In the genomic region with DNA sequence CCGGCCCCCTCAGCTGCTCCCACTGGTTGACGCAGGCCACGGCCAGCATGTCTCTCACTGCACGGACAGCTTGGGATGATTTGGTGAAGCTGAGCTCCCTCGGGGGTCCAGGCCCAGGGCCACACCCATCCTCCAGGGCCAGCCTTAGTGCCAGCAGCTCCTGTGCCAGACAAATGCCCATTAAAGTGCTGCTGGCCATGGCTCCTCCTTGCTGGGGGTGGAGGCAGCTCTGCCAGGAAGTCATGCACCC, we compare ENCODE assay signal across 9 cellular contexts. TPM values are rescaled to one million over a fixed set of nuclear protein-coding genes. Genes with fewer than 3 reads are reported as not detected.
A peak's percentile ranks its signal among the peaks of the same experiment; 100 is the strongest.
DNase-seq lines count a peak whose midpoint lies in the region; ATAC-seq and TF ChIP-seq lines count a peak whose summit lies in the region.
"Had no signal": no experiment of that assay in that cellular context is flagged by ENCODE, and none has a peak within 500 bp of the region (broad histone marks: within the 10 kb centered on the region; RNA-seq: fewer than 3 reads in every experiment).

No MANE protein-coding gene starts in this region.

- H3K27ac ChIP-seq in heart right ventricle (peak overlapping the region; percentile 77 to 100 (median 96)), adrenal gland (peak overlapping the region; percentile 54 to 93 (median 82)), vagina (peak overlapping the region; percentile 99)

- H3K4me3 ChIP-seq in heart right ventricle (peak overlapping the region in 9 of 10 donors; percentile 58 to 87 (median 74)), adrenal gland (peak overlapping the region in 1 of 4 donors; percentile 95), vagina (peak overlapping the region; percentile 66 to 83)
- H3K4me3 ChIP-seq: mucosa of descending colon had no signal

- peaks cover 0 to 18% (median 0%) of the 10 kb centered on the region in 7 donors for H3K27me3 ChIP-seq in heart right ventricle
- H3K27me3 ChIP-seq in adrenal gland, result no peaks in the 10 kb centered on the region
- H3K27me3 ChIP-seq in vagina, result no peaks in the 10 kb centered on the region

- H3K27ac Mint-ChIP-seq in memory B cell, result peak overlapping the region; percentile 86

- H3K36me3 Mint-ChIP-seq in memory B cell, result no peaks in the 10 kb centered on the region

- H3K9me3 ChIP-seq in heart right ventricle, result no peaks in the 10 kb centered on the region
- no peaks in the 10 kb centered on the region for H3K9me3 ChIP-seq in adrenal gland (replicated peaks in 1 of 3)
- H3K9me3 ChIP-seq in vagina, result no peaks in the 10 kb centered on the region
- H3K9me3 ChIP-seq: mucosa of descending colon had no signal

- TF ChIP-seq CTCF in heart right ventricle (IDR thresholded peaks at IDR 0.05), result no peak
- no peak for TF ChIP-seq CTCF in adrenal gland (IDR thresholded peaks at IDR 0.05)
- no peak for TF ChIP-seq CTCF in vagina (IDR thresholded peaks at IDR 0.05)

- DNase-seq in heart right ventricle (peak; percentile 46 to 49), Right ventricle myocardium inferior (ENCODE audit: missing footprints) (no peak), adrenal gland (no peak), memory B cell (ENCODE audit: low spot score in 2 of 2) (no peak), vagina (ENCODE audit: extremely low spot score in 2 of 2) (peak in 1 of 2 donors; percentile 93)
- DNase-seq in stimulated activated CD4-positive, alpha-beta T cell treated with anti-CD3 and anti-CD28 coated beads, Interleukin-1b, Interleukin-23, amount 100 ng/mL, for 48 hours, result no peak

- 44 to 53% methylated on average over 5 of the region's 5 CpGs for WGBS in heart right ventricle, 2 donors
- WGBS in adrenal gland, 4 donors, result 31 to 49% (median 40%) methylated on average over 2 to 5 of the region's 5 CpGs; no CpG with 5 or more reads in 1 of the 4 donors

- H3K4me1 ChIP-seq in heart right ventricle (peaks cover 33 to 70% (median 55%) of the 10 kb centered on the region in 9 donors), adrenal gland (replicated peaks in 1 of 2) (peaks cover 28 to 49% of the 10 kb centered on the region in 2 donors), vagina (peaks cover 53% of the 10 kb centered on the region)

- TF ChIP-seq POLR2A in adrenal gland (IDR thresholded peaks at IDR 0.05) (peak in 1 of 2 donors; percentile 16), vagina (IDR thresholded peaks at IDR 0.05) (no peak)

- no peaks in the 10 kb centered on the region for H3K9me3 Mint-ChIP-seq in memory B cell

- peaks cover 17% of the 10 kb centered on the region for H3K4me1 Mint-ChIP-seq in memory B cell

- intact Hi-C loops in heart right ventricle (cut with DNase I) (loop anchor here in 5 of 10 donors (2.0 to 10.0 kb wide), 5 partner anchors 91 to 101 kb away; a partner anchor contains a TSS), Right ventricle myocardium inferior (cut with DNase I) (loop anchor here (2.0 to 5.0 kb wide), 2 partner anchors 21 to 99 kb away; a partner anchor contains a TSS), adrenal gland (cut with DNase I) (no loop called here), vagina (cut with DNase I) (loop anchor here (2.0 to 10.0 kb wide), 2 partner anchors 21 to 111 kb away; a partner anchor contains a TSS)

- H3K4me3 Mint-ChIP-seq in memory B cell, result peak overlapping the region; percentile 94

- peak in 4 of 8 donors; percentile 3 to 27 (median 8) for ATAC-seq in heart right ventricle
- no peak for ATAC-seq in Right ventricle myocardium inferior
- ATAC-seq in memory B cell (ENCODE audit: low read depth), result no peak
- no peak for ATAC-seq in HG02642 (IDR thresholded peaks at IDR 0.05; ENCODE audit: poor library complexity, unreplicated experiment)
- ATAC-seq in HG03439 (IDR thresholded peaks at IDR 0.05; ENCODE audit: unreplicated experiment), result no peak

- no peaks in the 10 kb centered on the region for H3K27me3 Mint-ChIP-seq in memory B cell

- peaks cover 0 to 30% (median 10%) of the 10 kb centered on the region in 9 donors for H3K36me3 ChIP-seq in heart right ventricle
- H3K36me3 ChIP-seq in adrenal gland (replicated peaks in 1 of 2), result peaks cover 0 to 8% of the 10 kb centered on the region in 2 donors
- H3K36me3 ChIP-seq in vagina, result peaks cover 0 to 22% of the 10 kb centered on the region in 2 donors

RNA-seq across cellular contexts. Expression of a gene that starts 2.5 kb away (rescaled TPM):
- 10 to 100 TPM in 9 of 10 donors, 1 to 10 TPM in 1; 9.3 to 53.1 (median 21.5) TPM for total RNA-seq in heart right ventricle
- 10 to 100 TPM; 22.4 to 48.7 TPM for polyA plus RNA-seq in heart right ventricle
- 39.4 TPM for total RNA-seq in Right ventricle myocardium inferior
- total RNA-seq in adrenal gland, result 10 to 100 TPM in 7 of 8 donors, 1 to 10 TPM in 1; 6.7 to 66.1 (median 24.5) TPM
- 10 to 100 TPM in 2 of 3 donors, 1 to 10 TPM in 1; 6.0 to 42.5 (median 36.5) TPM for polyA plus RNA-seq in adrenal gland
- 63.3 TPM for total RNA-seq in vagina

RNA-seq across cellular contexts. Expression of a gene that starts 20.7 kb away (rescaled TPM):
- 100 to 1,000 TPM; 130 to 210 (median 173) TPM for total RNA-seq in heart right ventricle
- 100 to 1,000 TPM; 155 to 205 TPM for polyA plus RNA-seq in heart right ventricle
- 151 TPM for total RNA-seq in Right ventricle myocardium inferior
- total RNA-seq in adrenal gland, result 100 to 1,000 TPM; 131 to 292 (median 217) TPM
- 100 to 1,000 TPM; 205 to 258 (median 258) TPM for polyA plus RNA-seq in adrenal gland
- total RNA-seq in vagina, result 54.3 TPM

RNA-seq across cellular contexts. Expression of a gene that starts 20.9 kb away (rescaled TPM):
- 10 to 100 TPM in 1 of 10 donors, 1 to 10 TPM in 9; 5.1 to 12.7 (median 8.9) TPM for total RNA-seq in heart right ventricle
- polyA plus RNA-seq in heart right ventricle, result 10 to 100 TPM in 1 of 2 donors, 1 to 10 TPM in 1; 5.6 to 16.7 TPM
- total RNA-seq in Right ventricle myocardium inferior, result 11.3 TPM
- total RNA-seq in adrenal gland, result 10 to 100 TPM in 7 of 8 donors, 1 to 10 TPM in 1; 7.4 to 46.9 (median 19.3) TPM
- polyA plus RNA-seq in adrenal gland, result 10 to 100 TPM in 1 of 3 donors, 1 to 10 TPM in 2; 4.1 to 16.7 (median 5.0) TPM
- total RNA-seq in vagina, result 59.9 TPM

RNA-seq across cellular contexts. Expression of a gene that starts 28.8 kb away (rescaled TPM):
- 100 to 1,000 TPM in 4 of 10 donors, 10 to 100 TPM in 6; 89.6 to 144 (median 96.5) TPM for total RNA-seq in heart right ventricle
- 100 to 1,000 TPM in 1 of 2 donors, 10 to 100 TPM in 1; 86.0 to 160 TPM for polyA plus RNA-seq in heart right ventricle
- total RNA-seq in Right ventricle myocardium inferior, result 115 TPM
- 100 to 1,000 TPM in 4 of 8 donors, 10 to 100 TPM in 4; 36.7 to 153 (median 82.7) TPM for total RNA-seq in adrenal gland
- polyA plus RNA-seq in adrenal gland, result 100 to 1,000 TPM in 2 of 3 donors, 10 to 100 TPM in 1; 60.3 to 214 (median 187) TPM
- 67.8 TPM for total RNA-seq in vagina

RNA-seq across cellular contexts. Expression of a gene that starts 31.7 kb away (rescaled TPM):
- total RNA-seq in heart right ventricle, result 10 to 100 TPM in 3 of 10 donors, 1 to 10 TPM in 7; 5.5 to 20.7 (median 8.5) TPM
- polyA plus RNA-seq in heart right ventricle, result 10 to 100 TPM in 1 of 2 donors, 1 to 10 TPM in 1; 3.0 to 12.6 TPM
- 10.7 TPM for total RNA-seq in Right ventricle myocardium inferior
- total RNA-seq in adrenal gland, result 10 to 100 TPM in 7 of 8 donors, 1 to 10 TPM in 1; 3.0 to 28.1 (median 13.8) TPM
- polyA plus RNA-seq in adrenal gland, result 10 to 100 TPM in 2 of 3 donors, 1 to 10 TPM in 1; 6.6 to 47.5 (median 21.5) TPM
- total RNA-seq in vagina, result 32.7 TPM

Comparison
In these comparisons a context has a peak if more than half of its experiments do, and no peak if none do; other contexts are left out.
1. DNase-seq: peak in heart right ventricle (2 of 2); none in Right ventricle myocardium inferior (single experiment), adrenal gland (0 of 7), memory B cell (0 of 2) and stimulated activated CD4-positive, alpha-beta T cell treated with anti-CD3 and anti-CD28 coated beads, Interleukin-1b, Interleukin-23, amount 100 ng/mL, for 48 hours (single experiment).
2. intact Hi-C loops: an anchor here in Right ventricle myocardium inferior (2.0 to 5.0 kb wide) and vagina (2.0 to 10.0 kb wide); none called in adrenal gland.
3. Peak in every context shown above with its lines, with median percentiles within 50 percentile points of each other: H3K27ac ChIP-seq.